Comparison of ENCODE assay signal across 11 cellular contexts in the genomic region with DNA sequence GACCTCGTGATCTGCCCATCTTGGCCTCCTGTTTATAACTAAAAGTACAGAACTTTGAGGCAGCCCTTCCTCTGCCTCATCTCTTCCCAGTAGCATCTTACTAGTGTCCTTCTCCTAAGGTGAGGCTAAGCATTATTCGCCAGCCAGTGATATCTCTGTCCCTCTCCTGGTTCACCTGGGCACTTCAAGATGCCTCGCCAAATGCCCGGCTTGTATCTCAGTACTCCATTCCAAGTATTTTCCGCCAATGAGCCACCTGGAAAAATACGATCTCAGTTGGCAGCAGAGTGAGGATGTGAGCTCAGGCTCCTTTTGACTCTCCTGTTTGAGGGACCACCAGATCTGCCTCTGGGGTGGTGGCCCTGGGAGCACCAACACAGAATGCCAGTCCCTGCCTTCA. TPM values are rescaled to one million over a fixed set of nuclear protein-coding genes. Genes with fewer than 3 reads are reported as not detected.
"Had no signal": no experiment of that assay in that cellular context is flagged by ENCODE, and none has a peak within 500 bp of the region (broad histone marks: within the 10 kb centered on the region; RNA-seq: fewer than 3 reads in every experiment).

No MANE protein-coding gene starts in this region.

- H3K4me3 ChIP-seq: GM23248, HAP-1 had no signal

- H3K4me3 Mint-ChIP-seq: HFFc6, IgD-negative memory B cell had no signal

- H3K27ac ChIP-seq: GM23248, HL-60, KMS-11 had no signal

- H3K36me3 ChIP-seq: HAP-1 had no signal

- DNase-seq: GM23248, GOT3, H7, HFFc6, KBM-7 had no signal

- ATAC-seq: HCT116, HepG2 had no signal

- H3K9me3 Mint-ChIP-seq: HFFc6 had no signal

- H3K4me2 ChIP-seq: KMS-11 had no signal

- H2AFZ ChIP-seq: GM23248 had no signal

- H3K27ac Mint-ChIP-seq: HFFc6, IgD-negative memory B cell had no signal

- H3K4me1 ChIP-seq: HAP-1 had no signal

- H3K9ac ChIP-seq: GM23248, KMS-11 had no signal

- H3K9me3 ChIP-seq: HAP-1 had no signal

- H3K4me1 Mint-ChIP-seq: IgD-negative memory B cell had no signal

RNA-seq across cellular contexts. Expression of a gene that starts 25.9 kb away (rescaled TPM):
- total RNA-seq: HFFc6 had no signal
